15 cellular contexts compared by ENCODE assay signal in genomic region chr10:79425074-79425532, GRCh38. TPM values are rescaled to one million over a fixed set of nuclear protein-coding genes. Genes with fewer than 3 reads are reported as not detected.
DNase-seq lines count a peak whose midpoint lies in the region; ATAC-seq, FAIRE-seq and TF ChIP-seq lines count a peak whose summit lies in the region.
"Had no signal": no experiment of that assay in that cellular context is flagged by ENCODE, and none has a peak within 500 bp of the region (broad histone marks: within the 10 kb centered on the region; RNA-seq: fewer than 3 reads in every experiment).

No MANE protein-coding gene starts in this region.

- no peak for FAIRE-seq in kidney (lab: Jason Lieb, UNC)
- FAIRE-seq: A549 had no signal

- peak; percentile 8 for ATAC-seq in Right ventricle myocardium superior (ENCODE audit: poor library complexity)
- peak; percentile 14 to 61 (median 33) for ATAC-seq in psoas muscle
- no peak for ATAC-seq in GM19452 (IDR thresholded peaks at IDR 0.05; ENCODE audit: unreplicated experiment)
- no peak for ATAC-seq in GM19395 (IDR thresholded peaks at IDR 0.05; ENCODE audit: unreplicated experiment)
- ATAC-seq: A549 had no signal

- H3K27me3 ChIP-seq in psoas muscle (ENCODE audit: insufficient read depth in 3 of 3, low read length in 2 of 3): no peaks in the 10 kb centered on the region

- peak; percentile 39 for DNase-seq in Right ventricle myocardium superior
- DNase-seq in cardiac septum (ENCODE audit: low spot score): no peak
- DNase-seq in kidney: peak; percentile 67
- DNase-seq in psoas muscle: no peak
- no peak for DNase-seq in NCI-H1436 treated with DMSO at 0.1 percent for 48 hours (lab: John Stamatoyannopoulos, UW)
- DNase-seq: activated CD4-positive, alpha-beta memory T cell treated with anti-CD3 and anti-CD28 coated beads, Interleukin-2, amount 10 ng/mL, durations not matched to agents 7 days and 5 days; amniotic stem cell; CD4-positive, alpha-beta memory T cell; cortex of kidney; stimulated activated naive CD4-positive, alpha-beta T cell treated with Interleukin-2 at 50 U/mL for 16 hours had no signal

- no peak overlapping the region for H3K9ac ChIP-seq in kidney (ENCODE audit: low read length in 2 of 2)

- no peaks in the 10 kb centered on the region for H3K9me3 ChIP-seq in kidney (ENCODE audit: control insufficient read depth in 1 of 2, low read length in 2 of 2)
- H3K9me3 ChIP-seq in psoas muscle: no peaks in the 10 kb centered on the region
- H3K9me3 ChIP-seq: A549 had no signal

- 49 to 58% (median 52%) methylated on average over 5 of the region's 5 CpGs for WGBS in psoas muscle, 3 donors
- 66% methylated on average over 5 of the region's 5 CpGs for WGBS in urinary bladder

- H3K27ac ChIP-seq in kidney (ENCODE audit: low read depth in 2 of 2, low read length in 2 of 2) (no peak overlapping the region), psoas muscle (peak overlapping the region; percentile 82), urinary bladder (ENCODE audit: low read depth) (peak overlapping the region; percentile 30)
- H3K27ac ChIP-seq: A549 had no signal

- no peak overlapping the region for H3K4me3 ChIP-seq in kidney (ENCODE audit: low read length in 2 of 2)
- peak overlapping the region; percentile 15 for H3K4me3 ChIP-seq in psoas muscle
- no peak overlapping the region for H3K4me3 ChIP-seq in urinary bladder (ENCODE audit: low read depth, low read length)
- H3K4me3 ChIP-seq: A549, SK-N-MC had no signal

- H3K4me1 ChIP-seq in kidney (ENCODE audit: control insufficient read depth in 1 of 2, insufficient read depth in 1 of 2, low read depth in 1 of 2, low read length in 2 of 2) (peaks cover 0 to 11% of the 10 kb centered on the region in 2 donors), psoas muscle (peaks cover 62% of the 10 kb centered on the region), urinary bladder (ENCODE audit: insufficient read depth) (no peaks in the 10 kb centered on the region)
- H3K4me1 ChIP-seq: A549 had no signal

- TF ChIP-seq CTCF in kidney (IDR thresholded peaks at IDR 0.05; ENCODE audit: borderline replicate concordance, extremely low read depth, insufficient read depth) (no peak), psoas muscle (IDR thresholded peaks at IDR 0.05) (no peak)

- intact Hi-C loops in Right ventricle myocardium superior (cut with DNase I) (no loop called here), cardiac septum (cut with DNase I) (no loop called here), kidney (cut with DNase I) (no loop called here), psoas muscle (cut with DNase I) (loop anchor here in 1 of 2 donors (2.0 kb wide), 1 partner anchor 16 kb away; no protein-coding TSS in a partner anchor)

- H3K36me3 ChIP-seq in kidney (ENCODE audit: control insufficient read depth in 1 of 2, insufficient read depth in 2 of 2, low read length in 2 of 2) (no peaks in the 10 kb centered on the region), psoas muscle (ENCODE audit: insufficient read depth in 1 of 2, low read depth in 1 of 2) (peaks cover 0 to 53% of the 10 kb centered on the region in 2 donors), urinary bladder (ENCODE audit: insufficient read depth) (no peaks in the 10 kb centered on the region)

RNA-seq across cellular contexts. Expression of gene ZCCHC24, which starts 20.3 kb away (rescaled TPM):
- total RNA-seq in Right ventricle myocardium superior: 53.3 TPM
- total RNA-seq in cardiac septum: 56.6 TPM
- 21.3 TPM for total RNA-seq in kidney
- 8.4 TPM for polyA plus RNA-seq in kidney (ENCODE audit: insufficient read depth, low read depth, low replicate concordance)
- total RNA-seq in psoas muscle: 10 to 100 TPM; 31.6 to 64.7 (median 47.9) TPM
- polyA plus RNA-seq in psoas muscle: 100 to 1,000 TPM in 1 of 3 donors, 10 to 100 TPM in 2; 11.2 to 112 (median 36.2) TPM
- total RNA-seq in urinary bladder: 43.5 TPM
- 98.2 TPM for polyA plus RNA-seq in urinary bladder

Comparison
In these comparisons a context has a peak if more than half of its experiments do, and no peak if none do; other contexts are left out.
1. DNase-seq: peak in Right ventricle myocardium superior (single experiment) and kidney (single experiment); none in cardiac septum (single experiment), psoas muscle (0 of 2) and NCI-H1436 treated with DMSO at 0.1 percent for 48 hours (single experiment).
2. ATAC-seq: peak in Right ventricle myocardium superior (single experiment) and psoas muscle (4 of 4); none in GM19452 (single experiment) and GM19395 (single experiment).
3. H3K27ac ChIP-seq: peak in psoas muscle (single experiment) and urinary bladder (single experiment); none in kidney (0 of 2).